Comparison of ENCODE assay signal across 21 cellular contexts in genomic region chr17:8514801-8515200, GRCh38.
"Had no signal": no experiment of that assay in that cellular context is flagged by ENCODE, and none has a peak within 500 bp of the region (broad histone marks: within the 10 kb centered on the region; RNA-seq: fewer than 3 reads in every experiment).

No MANE protein-coding gene starts in this region.

- H3K4me3 ChIP-seq: esophagus squamous epithelium, gastroesophageal sphincter, left ventricle myocardium inferior, lower lobe of right lung, psoas muscle, right lobe of liver, testis had no signal

- H3K27ac ChIP-seq: esophagus squamous epithelium, gastroesophageal sphincter, left ventricle myocardium inferior, lower lobe of right lung, neutrophil, psoas muscle, right lobe of liver, testis had no signal

- H3K27me3 Mint-ChIP-seq: memory B cell; natural killer cell treated with Interleukin-12 subunit alpha and Interleukin-12 subunit beta and Interleukin-15 and Interleukin-18, amount 100 ng/mL, for 72 hours; stimulated activated memory B cell treated with anti-CD40 and anti-IgM and Interleukin-4, amounts not matched to agents 10 μg/mL and 1 μg/mL and 100 μg/mL, for 72 hours; stimulated activated naive CD8-positive, alpha-beta T cell treated with anti-CD3 and anti-CD28 coated beads, Interleukin-15, Interleukin-2, amounts not matched to agents 100 ng/mL and 50 ng/mL, for 24 hours had no signal

- H3K4me3 Mint-ChIP-seq: immature natural killer cell; memory B cell; natural killer cell treated with Interleukin-12 subunit alpha and Interleukin-12 subunit beta and Interleukin-15 and Interleukin-18, amount 100 ng/mL, for 72 hours; stimulated activated memory B cell treated with anti-CD40 and anti-IgM and Interleukin-4, amounts not matched to agents 10 μg/mL and 1 μg/mL and 100 μg/mL, for 72 hours; stimulated activated naive CD8-positive, alpha-beta T cell treated with anti-CD3 and anti-CD28 coated beads, Interleukin-15, Interleukin-2, amounts not matched to agents 100 ng/mL and 50 ng/mL, for 24 hours had no signal

- H3K9me3 ChIP-seq: esophagus squamous epithelium, gastroesophageal sphincter, left ventricle myocardium inferior, lower lobe of right lung, neutrophil, psoas muscle, right lobe of liver, testis had no signal

- H3K36me3 ChIP-seq: neutrophil had no signal

- DNase-seq: effector memory CD4-positive, alpha-beta T cell; esophagus squamous epithelium; foreskin fibroblast; glutamatergic neuron; immature natural killer cell; left ventricle myocardium inferior; lower lobe of right lung; midbrain; psoas muscle; retina; right lobe of liver; stimulated activated CD4-positive, alpha-beta T cell treated with anti-CD3 and anti-CD28 coated beads, Interleukin-4, amount 100 ng/mL, for 1 hour; stimulated activated CD8-positive, alpha-beta memory T cell treated with anti-CD3 and anti-CD28 coated beads, Interleukin-4, amount 100 ng/mL, for 48 hours; testis; trophoblast cell had no signal

- H3K4me1 ChIP-seq: esophagus squamous epithelium, gastroesophageal sphincter, left ventricle myocardium inferior, lower lobe of right lung, psoas muscle, right lobe of liver, testis had no signal

- H3K9me3 Mint-ChIP-seq: immature natural killer cell; memory B cell; natural killer cell treated with Interleukin-12 subunit alpha and Interleukin-12 subunit beta and Interleukin-15 and Interleukin-18, amount 100 ng/mL, for 72 hours; stimulated activated memory B cell treated with anti-CD40 and anti-IgM and Interleukin-4, amounts not matched to agents 10 μg/mL and 1 μg/mL and 100 μg/mL, for 72 hours; stimulated activated naive CD8-positive, alpha-beta T cell treated with anti-CD3 and anti-CD28 coated beads, Interleukin-15, Interleukin-2, amounts not matched to agents 100 ng/mL and 50 ng/mL, for 24 hours had no signal

- H3K4me1 Mint-ChIP-seq: immature natural killer cell; memory B cell; stimulated activated memory B cell treated with anti-CD40 and anti-IgM and Interleukin-4, amounts not matched to agents 10 μg/mL and 1 μg/mL and 100 μg/mL, for 72 hours had no signal

- ATAC-seq: gastroesophageal sphincter; lower lobe of right lung; natural killer cell treated with Interleukin-12 subunit alpha and Interleukin-12 subunit beta and Interleukin-15 and Interleukin-18, amount 100 ng/mL, for 72 hours; psoas muscle; right lobe of liver; stimulated activated memory B cell treated with anti-CD40 and anti-IgM and Interleukin-4, amounts not matched to agents 10 μg/mL and 1 μg/mL and 100 μg/mL, for 72 hours had no signal

- H3K36me3 Mint-ChIP-seq: natural killer cell treated with Interleukin-12 subunit alpha and Interleukin-12 subunit beta and Interleukin-15 and Interleukin-18, amount 100 ng/mL, for 72 hours had no signal

- H3K27ac Mint-ChIP-seq: immature natural killer cell; memory B cell; natural killer cell treated with Interleukin-12 subunit alpha and Interleukin-12 subunit beta and Interleukin-15 and Interleukin-18, amount 100 ng/mL, for 72 hours; stimulated activated memory B cell treated with anti-CD40 and anti-IgM and Interleukin-4, amounts not matched to agents 10 μg/mL and 1 μg/mL and 100 μg/mL, for 72 hours; stimulated activated naive CD8-positive, alpha-beta T cell treated with anti-CD3 and anti-CD28 coated beads, Interleukin-15, Interleukin-2, amounts not matched to agents 100 ng/mL and 50 ng/mL, for 24 hours had no signal

- H3K27me3 ChIP-seq: esophagus squamous epithelium, gastroesophageal sphincter, neutrophil, right lobe of liver, testis had no signal
